31 cellular contexts compared by ENCODE assay signal in genomic region chr14:102897299-102898027, GRCh38. TPM values are rescaled to one million over a fixed set of nuclear protein-coding genes. Genes with fewer than 3 reads are reported as not detected.
A peak's percentile ranks its signal among the peaks of the same experiment; 100 is the strongest.
DNase-seq lines count a peak whose midpoint lies in the region; ATAC-seq, FAIRE-seq and TF ChIP-seq lines count a peak whose summit lies in the region.
"Had no signal": no experiment of that assay in that cellular context is flagged by ENCODE, and none has a peak within 500 bp of the region (broad histone marks: within the 10 kb centered on the region; RNA-seq: fewer than 3 reads in every experiment).

No MANE protein-coding gene starts in this region.

- POLR2A ChIA-PET in activated CD4-positive, alpha-beta T cell treated with anti-CD3 and anti-CD28 coated beads for 36 hours (lab: Charles Lee) = interaction anchor here (0.6 kb wide), 1 partner anchor 116 kb away, joined by 6 read pairs; no protein-coding TSS in a partner anchor

- no peak overlapping the region for H3K4me3 Mint-ChIP-seq in activated CD4-positive, alpha-beta T cell treated with anti-CD3 and anti-CD28 coated beads for 36 hours
- no peak overlapping the region for H3K4me3 Mint-ChIP-seq in activated T-helper 2 cell treated with anti-CD3 and anti-CD28 coated beads, Interferon-gamma antibody, Interleukin-2, Interleukin-4, amounts not matched to agents 10 μg/mL and 5 μg/mL and 100 μg/mL, durations not matched to agents 14 hours and 24 hours and 36 hours (ENCODE audit: low read depth)
- no peak overlapping the region for H3K4me3 Mint-ChIP-seq in neural crest cell
- H3K4me3 Mint-ChIP-seq in chondrocyte (ENCODE audit: unreplicated experiment) = no peak overlapping the region
- H3K4me3 Mint-ChIP-seq: activated CD8-positive, alpha-beta T cell treated with anti-CD3 and anti-CD28 coated beads for 36 hours; endodermal cell; naive thymus-derived CD8-positive, alpha-beta T cell had no signal

- H3K36me3 Mint-ChIP-seq in activated CD4-positive, alpha-beta T cell treated with anti-CD3 and anti-CD28 coated beads for 36 hours (ENCODE audit: low read depth) = peaks cover 51% of the 10 kb centered on the region
- H3K36me3 Mint-ChIP-seq in activated T-helper 2 cell treated with anti-CD3 and anti-CD28 coated beads, Interferon-gamma antibody, Interleukin-2, Interleukin-4, amounts not matched to agents 10 μg/mL and 5 μg/mL and 100 μg/mL, durations not matched to agents 14 hours and 24 hours and 36 hours (ENCODE audit: low read depth) = peaks cover 64% of the 10 kb centered on the region
- peaks cover 2% of the 10 kb centered on the region for H3K36me3 Mint-ChIP-seq in neural crest cell (ENCODE audit: low read depth)
- H3K36me3 Mint-ChIP-seq in chondrocyte (ENCODE audit: low read depth) = peaks cover 16% of the 10 kb centered on the region

- H3K9me3 Mint-ChIP-seq in activated CD4-positive, alpha-beta T cell treated with anti-CD3 and anti-CD28 coated beads for 36 hours (ENCODE audit: low read depth) = no peaks in the 10 kb centered on the region
- H3K9me3 Mint-ChIP-seq in activated T-helper 2 cell treated with anti-CD3 and anti-CD28 coated beads, Interferon-gamma antibody, Interleukin-2, Interleukin-4, amounts not matched to agents 10 μg/mL and 5 μg/mL and 100 μg/mL, durations not matched to agents 14 hours and 24 hours and 36 hours = no peaks in the 10 kb centered on the region
- H3K9me3 Mint-ChIP-seq in neural crest cell (no peaks in the 10 kb centered on the region), chondrocyte (ENCODE audit: low read depth) (no peaks in the 10 kb centered on the region)
- H3K9me3 Mint-ChIP-seq: activated CD8-positive, alpha-beta T cell treated with anti-CD3 and anti-CD28 coated beads for 36 hours; endodermal cell; naive thymus-derived CD8-positive, alpha-beta T cell had no signal

- peaks cover 29% of the 10 kb centered on the region for H3K4me1 Mint-ChIP-seq in activated CD4-positive, alpha-beta T cell treated with anti-CD3 and anti-CD28 coated beads for 36 hours
- peaks cover 19% of the 10 kb centered on the region for H3K4me1 Mint-ChIP-seq in activated T-helper 2 cell treated with anti-CD3 and anti-CD28 coated beads, Interferon-gamma antibody, Interleukin-2, Interleukin-4, amounts not matched to agents 10 μg/mL and 5 μg/mL and 100 μg/mL, durations not matched to agents 14 hours and 24 hours and 36 hours (ENCODE audit: low read depth)
- H3K4me1 Mint-ChIP-seq in neural crest cell = no peaks in the 10 kb centered on the region
- H3K4me1 Mint-ChIP-seq in chondrocyte (ENCODE audit: low read depth) = peaks cover 12% of the 10 kb centered on the region

- FAIRE-seq in GM12892 (lab: Jason Lieb, UNC) (peak; percentile 54), HTR-8/SVneo (lab: Jason Lieb, UNC) (no peak)
- FAIRE-seq: keratinocyte, TTC549 had no signal

- TF ChIP-seq CTCF in neural crest cell (conservative IDR thresholded peaks at IDR 0.05) (no peak), chondrocyte (IDR thresholded peaks at IDR 0.05) (no peak)

- CTCF ChIA-PET in activated CD4-positive, alpha-beta T cell treated with anti-CD3 and anti-CD28 coated beads for 36 hours (lab: Charles Lee) = no interaction called here

- DNase-seq in activated CD4-positive, alpha-beta T cell treated with anti-CD3 and anti-CD28 coated beads for 36 hours = no peak
- DNase-seq in activated CD4-positive, alpha-beta T cell treated with anti-CD3 and anti-CD28 coated beads, Interleukin-2, amount 50 U/mL, for 48 hours = no peak
- no peak for DNase-seq in GM12892 (ENCODE audit: insufficient read length)
- DNase-seq in activated T-helper 2 cell treated with anti-CD3 and anti-CD28 coated beads, Interferon-gamma antibody, Interleukin-2, Interleukin-4, amounts not matched to agents 10 μg/mL and 5 μg/mL and 100 μg/mL, durations not matched to agents 14 hours and 24 hours and 36 hours (ENCODE audit: low spot score) = no peak
- no peak for DNase-seq in neural crest cell (ENCODE audit: low read depth, low spot score)
- DNase-seq in glomerular visceral epithelial cell (ENCODE audit: extremely low spot score) = no peak
- DNase-seq in HTR-8/SVneo (ENCODE audit: insufficient read length, low spot score) = no peak
- no peak for DNase-seq in chondrocyte (ENCODE audit: low spot score)
- DNase-seq: 8988T; activated CD8-positive, alpha-beta T cell treated with anti-CD3 and anti-CD28 coated beads for 36 hours; activated gamma-delta T cell treated with Interleukin-2 at 50 U/mL for 16 hours; body of pancreas; Calu3; dermis blood vessel endothelial cell; endodermal cell; Kasumi-1; left ventricle myocardium superior; midbrain; naive thymus-derived CD8-positive, alpha-beta T cell; NCI-H1436 treated with DMSO at 0.1 percent for 48 hours; NCI-H2081 treated with DMSO at 0.1 percent for 48 hours; NCI-H2227 treated with DMSO at 0.1 percent for 48 hours; NCI-H526; NK-92 treated with Interleukin-12 subunit alpha and Interleukin-12 subunit beta, amount 100 ng/mL, for 24 hours; nucleus accumbens; PC-3; stimulated activated naive CD4-positive, alpha-beta T cell treated with Interleukin-2 at 50 U/mL for 16 hours had no signal

- no peaks in the 10 kb centered on the region for H3K27me3 Mint-ChIP-seq in activated CD4-positive, alpha-beta T cell treated with anti-CD3 and anti-CD28 coated beads for 36 hours
- no peaks in the 10 kb centered on the region for H3K27me3 Mint-ChIP-seq in activated T-helper 2 cell treated with anti-CD3 and anti-CD28 coated beads, Interferon-gamma antibody, Interleukin-2, Interleukin-4, amounts not matched to agents 10 μg/mL and 5 μg/mL and 100 μg/mL, durations not matched to agents 14 hours and 24 hours and 36 hours (ENCODE audit: low read depth)
- H3K27me3 Mint-ChIP-seq in neural crest cell (ENCODE audit: low read depth) = no peaks in the 10 kb centered on the region
- H3K27me3 Mint-ChIP-seq in chondrocyte (ENCODE audit: low read depth) = no peaks in the 10 kb centered on the region
- H3K27me3 Mint-ChIP-seq: activated CD8-positive, alpha-beta T cell treated with anti-CD3 and anti-CD28 coated beads for 36 hours; naive thymus-derived CD8-positive, alpha-beta T cell had no signal

- intact Hi-C loops in activated CD4-positive, alpha-beta T cell treated with anti-CD3 and anti-CD28 coated beads for 36 hours (cut with DNase I, micrococcal nuclease) = no loop called here
- intact Hi-C loops in activated T-helper 2 cell treated with anti-CD3 and anti-CD28 coated beads, Interferon-gamma antibody, Interleukin-2, Interleukin-4, amounts not matched to agents 10 μg/mL and 5 μg/mL and 100 μg/mL, durations not matched to agents 14 hours and 24 hours and 36 hours (cut with micrococcal nuclease) = no loop called here

- peak overlapping the region; percentile 63 for H3K27ac Mint-ChIP-seq in activated CD4-positive, alpha-beta T cell treated with anti-CD3 and anti-CD28 coated beads for 36 hours
- H3K27ac Mint-ChIP-seq in activated T-helper 2 cell treated with anti-CD3 and anti-CD28 coated beads, Interferon-gamma antibody, Interleukin-2, Interleukin-4, amounts not matched to agents 10 μg/mL and 5 μg/mL and 100 μg/mL, durations not matched to agents 14 hours and 24 hours and 36 hours = peak overlapping the region; percentile 74
- H3K27ac Mint-ChIP-seq in neural crest cell (ENCODE audit: unreplicated experiment) = peak overlapping the region; percentile 91
- H3K27ac Mint-ChIP-seq in chondrocyte (ENCODE audit: unreplicated experiment) = no peak overlapping the region
- H3K27ac Mint-ChIP-seq: activated CD8-positive, alpha-beta T cell treated with anti-CD3 and anti-CD28 coated beads for 36 hours; endodermal cell had no signal

- ATAC-seq in activated CD4-positive, alpha-beta T cell treated with anti-CD3 and anti-CD28 coated beads for 36 hours = no peak
- ATAC-seq: activated CD4-positive, CD25-positive, alpha-beta regulatory T cell treated with anti-CD3 and anti-CD28 coated beads, Interleukin-2, amount 50 U/mL, for 24 hours; activated CD8-positive, alpha-beta T cell treated with anti-CD3 and anti-CD28 coated beads for 36 hours; body of pancreas; left ventricle myocardium superior; naive thymus-derived CD8-positive, alpha-beta T cell; PC-3 had no signal

- TF ChIP-seq POLR2A in GM12892 (IDR thresholded peaks at IDR 0.05; ENCODE audit: low read depth, low read length) = no peak

RNA-seq across cellular contexts. Expression of gene AMN, which starts 25.0 kb away (rescaled TPM):
- total RNA-seq in activated CD4-positive, alpha-beta T cell treated with anti-CD3 and anti-CD28 coated beads for 36 hours = under 1 TPM; 0.23 to 0.53 TPM
- polyA plus RNA-seq in GM12892 (2012; ENCODE audit: missing spikeins) = 0.15 TPM
- 0.44 and 0.55 TPM in 2 replicates for total RNA-seq in activated T-helper 2 cell treated with anti-CD3 and anti-CD28 coated beads, Interferon-gamma antibody, Interleukin-2, Interleukin-4, amounts not matched to agents 10 μg/mL and 5 μg/mL and 100 μg/mL, durations not matched to agents 14 hours and 24 hours and 36 hours
- total RNA-seq in neural crest cell = 0.23 and 0.66 TPM in 2 replicates
- total RNA-seq in chondrocyte = 0.30 to 0.38 TPM in 2 of 3 replicates, not detected in the other
- total RNA-seq: dermis blood vessel endothelial cell, H4, left ventricle myocardium superior, PC-3 had no signal
